ENCODE assay signal across 8 cellular contexts in the genomic region with DNA sequence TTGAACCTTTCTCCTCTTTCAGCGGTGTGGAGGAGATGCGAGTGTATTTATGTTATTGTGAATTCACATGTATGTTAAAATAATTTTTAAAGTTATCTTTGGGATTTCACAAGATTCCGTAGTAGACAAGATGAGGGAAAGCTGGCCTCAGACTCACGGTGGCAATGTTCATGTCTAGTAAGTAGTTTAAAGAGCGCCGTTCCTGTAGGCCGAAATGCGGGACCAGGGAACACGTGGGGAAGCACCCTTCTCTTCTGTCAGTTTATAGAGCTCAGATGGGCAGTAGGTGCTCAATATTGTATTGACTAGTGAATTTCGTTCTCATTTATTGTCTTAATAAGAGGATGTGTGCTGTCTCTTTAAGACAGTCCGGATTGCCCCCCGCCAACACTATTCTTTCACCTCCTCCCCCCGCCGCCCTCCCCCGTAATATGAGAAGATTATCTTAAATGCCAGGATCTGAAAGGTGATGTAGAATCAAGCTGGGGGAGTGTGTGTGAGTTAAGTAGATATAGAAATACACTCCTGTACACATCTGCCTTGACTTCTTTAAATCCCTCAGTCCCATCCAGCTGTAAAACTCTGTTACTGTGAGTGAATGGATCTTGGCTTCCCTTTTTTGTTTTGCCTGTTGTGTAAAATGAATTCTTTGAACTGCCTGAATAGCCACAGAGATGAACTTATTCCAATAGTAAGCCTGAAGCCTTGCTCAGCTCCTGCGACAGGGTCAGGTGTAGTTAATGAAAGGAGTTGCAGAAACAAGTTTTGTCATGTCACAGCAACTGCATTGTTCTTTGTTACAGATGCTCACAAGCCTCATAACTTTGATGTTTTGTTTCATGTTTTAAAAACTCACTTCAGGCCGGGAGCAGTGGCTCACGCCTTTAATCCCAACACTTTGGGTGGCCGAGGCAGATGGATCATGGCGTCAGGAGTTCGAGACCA. TPM values are rescaled to one million over a fixed set of nuclear protein-coding genes. Genes with fewer than 3 reads are reported as not detected.
DNase-seq lines count a peak whose midpoint lies in the region; ATAC-seq and TF ChIP-seq lines count a peak whose summit lies in the region.

No MANE protein-coding gene starts in this region.

- intact Hi-C loops in cardiac septum (cut with DNase I) = no loop called here
- intact Hi-C loops in activated T-helper 1 cell treated with anti-CD3 and anti-CD28 coated beads, Interleukin-12 subunit alpha, Interleukin-12 subunit beta, Interleukin-2, Interleukin-4 antibody, amounts not matched to agents 30 ng/mL and 10 ng/mL and 1 ng/mL, durations not matched to agents 14 hours and 24 hours and 36 hours (cut with micrococcal nuclease) = loop anchor here (5.0 kb wide), 2 partner anchors 611 to 711 kb away; a partner anchor contains a TSS

- peaks cover 11% of the 10 kb centered on the region for H3K4me1 ChIP-seq in cardiac muscle cell (ENCODE audit: low read depth)
- peaks cover 45% of the 10 kb centered on the region for H3K4me1 ChIP-seq in suprapubic skin

- no peak for ATAC-seq in HG03139 (IDR thresholded peaks at IDR 0.05; ENCODE audit: unreplicated experiment)

- peaks cover 12% of the 10 kb centered on the region for H3K4me1 Mint-ChIP-seq in activated T-helper 1 cell treated with anti-CD3 and anti-CD28 coated beads, Interleukin-12 subunit alpha, Interleukin-12 subunit beta, Interleukin-2, Interleukin-4 antibody, amounts not matched to agents 30 ng/mL and 10 ng/mL and 1 ng/mL, durations not matched to agents 14 hours and 24 hours and 36 hours (ENCODE audit: low read depth)
- H3K4me1 Mint-ChIP-seq in immature natural killer cell = peaks cover 35 to 54% of the 10 kb centered on the region in 2 donors

- H3K9me3 ChIP-seq in cardiac muscle cell (ENCODE audit: low read depth) = no peaks in the 10 kb centered on the region
- H3K9me3 ChIP-seq in suprapubic skin = no peaks in the 10 kb centered on the region

- H3K27ac ChIP-seq in cardiac muscle cell = peak overlapping the region; percentile 83
- H3K27ac ChIP-seq in suprapubic skin = peak overlapping the region; percentile 97

- H3K27me3 ChIP-seq in cardiac muscle cell = no peaks in the 10 kb centered on the region
- H3K27me3 ChIP-seq in suprapubic skin = no peaks in the 10 kb centered on the region

- TF ChIP-seq POLR2A in suprapubic skin (IDR thresholded peaks at IDR 0.05) = no peak

- no peaks in the 10 kb centered on the region for H3K36me3 ChIP-seq in cardiac muscle cell
- H3K36me3 ChIP-seq in suprapubic skin = no peaks in the 10 kb centered on the region

- H3K4me3 Mint-ChIP-seq in activated T-helper 1 cell treated with anti-CD3 and anti-CD28 coated beads, Interleukin-12 subunit alpha, Interleukin-12 subunit beta, Interleukin-2, Interleukin-4 antibody, amounts not matched to agents 30 ng/mL and 10 ng/mL and 1 ng/mL, durations not matched to agents 14 hours and 24 hours and 36 hours = peak overlapping the region; percentile 97
- H3K4me3 Mint-ChIP-seq in immature natural killer cell = peak overlapping the region; percentile 88 to 96 (median 92)

- H3K27ac Mint-ChIP-seq in activated T-helper 1 cell treated with anti-CD3 and anti-CD28 coated beads, Interleukin-12 subunit alpha, Interleukin-12 subunit beta, Interleukin-2, Interleukin-4 antibody, amounts not matched to agents 30 ng/mL and 10 ng/mL and 1 ng/mL, durations not matched to agents 14 hours and 24 hours and 36 hours = peak overlapping the region; percentile 97
- H3K27ac Mint-ChIP-seq in immature natural killer cell = peak overlapping the region; percentile 93 to 99 (median 98)

- TF ChIP-seq EP300 in suprapubic skin (IDR thresholded peaks at IDR 0.05) = no peak

- peaks cover 2% of the 10 kb centered on the region for H3K36me3 Mint-ChIP-seq in activated T-helper 1 cell treated with anti-CD3 and anti-CD28 coated beads, Interleukin-12 subunit alpha, Interleukin-12 subunit beta, Interleukin-2, Interleukin-4 antibody, amounts not matched to agents 30 ng/mL and 10 ng/mL and 1 ng/mL, durations not matched to agents 14 hours and 24 hours and 36 hours (ENCODE audit: low read depth)
- H3K36me3 Mint-ChIP-seq in immature natural killer cell = no peaks in the 10 kb centered on the region

- peaks cover 13% of the 10 kb centered on the region for H3K27me3 Mint-ChIP-seq in activated T-helper 1 cell treated with anti-CD3 and anti-CD28 coated beads, Interleukin-12 subunit alpha, Interleukin-12 subunit beta, Interleukin-2, Interleukin-4 antibody, amounts not matched to agents 30 ng/mL and 10 ng/mL and 1 ng/mL, durations not matched to agents 14 hours and 24 hours and 36 hours (ENCODE audit: insufficient read depth)
- peaks cover 23 to 47% (median 28%) of the 10 kb centered on the region in 3 donors for H3K27me3 Mint-ChIP-seq in immature natural killer cell (ENCODE audit: low read depth in 3 of 3)

- 18% methylated on average over 21 of the region's 21 CpGs for WGBS in suprapubic skin

- no peaks in the 10 kb centered on the region for H3K9me3 Mint-ChIP-seq in activated T-helper 1 cell treated with anti-CD3 and anti-CD28 coated beads, Interleukin-12 subunit alpha, Interleukin-12 subunit beta, Interleukin-2, Interleukin-4 antibody, amounts not matched to agents 30 ng/mL and 10 ng/mL and 1 ng/mL, durations not matched to agents 14 hours and 24 hours and 36 hours
- peaks cover 0 to 5% (median 0%) of the 10 kb centered on the region in 6 donors for H3K9me3 Mint-ChIP-seq in immature natural killer cell

- peak overlapping the region; percentile 93 for H3K4me3 ChIP-seq in cardiac muscle cell
- peak overlapping the region; percentile 93 for H3K4me3 ChIP-seq in suprapubic skin

- no peak for TF ChIP-seq CTCF in cardiac muscle cell (IDR thresholded peaks at IDR 0.05; ENCODE audit: low read depth, low read length)
- TF ChIP-seq CTCF in suprapubic skin (IDR thresholded peaks at IDR 0.05) = no peak

- peak in 1 of 2 donors; percentile 17 for DNase-seq in cardiac muscle cell (ENCODE audit: low read depth in 1 of 2, low spot score in 1 of 2)
- DNase-seq in cardiac septum (ENCODE audit: low spot score) = no peak
- DNase-seq in activated T-helper 1 cell treated with anti-CD3 and anti-CD28 coated beads, Interleukin-12 subunit alpha, Interleukin-12 subunit beta, Interleukin-2, Interleukin-4 antibody, amounts not matched to agents 30 ng/mL and 10 ng/mL and 1 ng/mL, durations not matched to agents 14 hours and 24 hours and 36 hours (ENCODE audit: low spot score) = no peak
- DNase-seq in immature natural killer cell = no peak
- no peak for DNase-seq in suprapubic skin (ENCODE audit: low spot score in 2 of 2)
- DNase-seq in SHP77 treated with DMSO at 0.1 percent for 48 hours (lab: John Stamatoyannopoulos, UW) = no peak
- DNase-seq in central memory CD4-positive, alpha-beta T cell = no peak

RNA-seq across cellular contexts. Expression of a gene that starts 1.2 kb away (rescaled TPM):
- total RNA-seq in cardiac muscle cell = 43.8 and 68.6 TPM in 2 replicates
- 60.8 and 83.7 TPM in 2 replicates for polyA plus RNA-seq in cardiac muscle cell
- total RNA-seq in cardiac septum = 91.4 TPM
- total RNA-seq in activated T-helper 1 cell treated with anti-CD3 and anti-CD28 coated beads, Interleukin-12 subunit alpha, Interleukin-12 subunit beta, Interleukin-2, Interleukin-4 antibody, amounts not matched to agents 30 ng/mL and 10 ng/mL and 1 ng/mL, durations not matched to agents 14 hours and 24 hours and 36 hours = 59.4 and 60.3 TPM in 2 replicates
- polyA plus RNA-seq in immature natural killer cell = 10 to 100 TPM; 23.4 to 48.9 (median 27.8) TPM
- 100 to 1,000 TPM; 131 to 255 (median 222) TPM for total RNA-seq in suprapubic skin
